Comparison of ENCODE assay signal across 8 cellular contexts in genomic region chr17:3845361-3845753, GRCh38. TPM values are rescaled to one million over a fixed set of nuclear protein-coding genes. Genes with fewer than 3 reads are reported as not detected.
DNase-seq lines count a peak whose midpoint lies in the region; ATAC-seq, FAIRE-seq and TF ChIP-seq lines count a peak whose summit lies in the region.

No MANE protein-coding gene starts in this region.

- H3K27ac Mint-ChIP-seq in stimulated activated naive CD8-positive, alpha-beta T cell treated with anti-CD3 and anti-CD28 coated beads, Interleukin-15, Interleukin-2, amounts not matched to agents 100 ng/mL and 50 ng/mL, for 24 hours, result peak overlapping the region; percentile 93

- no peak overlapping the region for H2BK15ac ChIP-seq in H1 (ENCODE audit: low read length)

- H3K9me3 ChIP-seq in H1 (ENCODE audit: insufficient read depth in 2 of 2, low read depth in 1 of 2, low read length in 1 of 2) (no peaks in the 10 kb centered on the region), mucosa of stomach (ENCODE audit: control insufficient read depth, low read length) (no peaks in the 10 kb centered on the region)

- no peak overlapping the region for H2BK20ac ChIP-seq in H1 (ENCODE audit: low read length)

- TF ChIP-seq POLR2A in H1 (IDR thresholded peaks at IDR 0.05; ENCODE audit: control extremely low read depth in 1 of 2, low read depth in 2 of 2, low read length in 2 of 2), result peak in 1 of 2 experiments; percentile 18; a peak in 1 of 3 replicates

- POLR2A ChIA-PET in H1 (lab: Charles Lee; ENCODE audit: partially characterized antibody), result interaction anchor here (0.8 to 3.0 kb wide), 17 partner anchors 11 to 298 kb away, joined by 3 to 16 read pairs (median 4); partner anchors contain the start of genes CYB5D2, HASPIN and ZZEF1

- no peak for TF ChIP-seq CTCF in H1 (IDR thresholded peaks at IDR 0.05; ENCODE audit: control extremely low read depth in 1 of 3, insufficient read depth in 1 of 3, low read depth in 1 of 3, low read length in 3 of 3)

- no peak overlapping the region for H2AK5ac ChIP-seq in H1 (ENCODE audit: low read depth, low read length)

- H3K4me2 ChIP-seq in H1 (ENCODE audit: insufficient read depth in 1 of 2, low read depth in 2 of 2, low read length in 2 of 2), result peak overlapping the region; percentile 48 to 88

- H3K9ac ChIP-seq in H1 (replicated peaks in 1 of 4; ENCODE audit: extremely low read depth in 1 of 4, low read depth in 3 of 4, low read length in 3 of 4) (peak overlapping the region; percentile 52 to 97 (median 92); a peak in 5 of 7 replicates), mucosa of stomach (ENCODE audit: low read length) (peak overlapping the region; percentile 96)

- H3K79me2 ChIP-seq in H1 (ENCODE audit: control insufficient read depth in 1 of 2, insufficient read depth in 2 of 2, low read length in 2 of 2), result peaks cover 7 to 37% of the 10 kb centered on the region in 2 experiments; a peak in 3 of 4 replicates

- no peak overlapping the region for H4K91ac ChIP-seq in H1 (replicated peaks; ENCODE audit: insufficient read length, low read length)

- H3K27ac ChIP-seq in H1 (ENCODE audit: low read depth, low read length), result peak overlapping the region; percentile 91; the same call in 1 of the 2 replicates

- H2AFZ ChIP-seq in H1 (ENCODE audit: low read length), result no peak overlapping the region

- H3K14ac ChIP-seq in H1 (ENCODE audit: insufficient read length), result no peak overlapping the region

- H3K79me1 ChIP-seq in H1 (ENCODE audit: low read depth, low read length), result peaks cover 2% of the 10 kb centered on the region; the same call in 1 of the 2 replicates

- H3K4ac ChIP-seq in H1 (replicated peaks; ENCODE audit: insufficient read length, low read depth, low read length), result no peak overlapping the region

- no peak overlapping the region for H2BK12ac ChIP-seq in H1 (ENCODE audit: low read depth, low read length)

- H3K36me3 Mint-ChIP-seq in stimulated activated naive CD8-positive, alpha-beta T cell treated with anti-CD3 and anti-CD28 coated beads, Interleukin-15, Interleukin-2, amounts not matched to agents 100 ng/mL and 50 ng/mL, for 24 hours (ENCODE audit: low read depth), result peaks cover 18% of the 10 kb centered on the region

- H4K5ac ChIP-seq in H1 (ENCODE audit: insufficient read length, low read depth, low read length), result no peak overlapping the region

- peak overlapping the region; percentile 84 to 95 (median 90) for H3K4me3 ChIP-seq in H1 (ENCODE audit: extremely low read depth in 1 of 4, insufficient read depth in 2 of 4, low read depth in 3 of 4, low read length in 4 of 4)
- H3K4me3 ChIP-seq in mucosa of stomach (ENCODE audit: low read length), result peak overlapping the region; percentile 4

- H3K23me2 ChIP-seq in H1 (ENCODE audit: low read depth, low read length), result 0 out of 2 replicates have a peak, but pooled peaks cover 3% of the 10 kb centered on the region

- DNase-seq in SIG-M5 treated with dmso at 0.1 percent for 504 hours (lab: John Stamatoyannopoulos, UW; ENCODE audit: unreplicated experiment), result peak; percentile 26
- no peak for DNase-seq in SIG-M5 (lab: John Stamatoyannopoulos, UW)
- peak; percentile 51 for DNase-seq in activated CD4-positive, CD25-positive, alpha-beta regulatory T cell treated with anti-CD3 and anti-CD28 coated beads, Interleukin-2, amount 50 U/mL, for 72 hours
- no peak for DNase-seq in H1 (ENCODE audit: low read depth in 1 of 2, low spot score in 2 of 2)
- DNase-seq in dedifferentiated amniotic fluid mesenchymal stem cell (ENCODE audit: extremely low spot score), result no peak

- 1% methylated on average over 11 of the region's 11 CpGs; no CpG with 5 or more reads in 1 of the 2 experiments for WGBS in H1 (ENCODE audit: extremely low coverage in 1 of 2, insufficient coverage in 1 of 2, insufficient read length in 1 of 2, insufficient replicate concordance in 2 of 2, low coverage in 1 of 2, low lambda C conversion rate in 2 of 2, missing lambda C conversion rate in 1 of 2), 2 experiments

- ATAC-seq in HG03521 (IDR thresholded peaks at IDR 0.05; ENCODE audit: unreplicated experiment), result peak; percentile 18

- no peak for FAIRE-seq in H1 (lab: Jason Lieb, UNC)

- no peaks in the 10 kb centered on the region for H3K27me3 ChIP-seq in H1 (replicated peaks in 1 of 4; ENCODE audit: control insufficient read depth in 3 of 4, extremely low read depth in 1 of 4, insufficient read depth in 3 of 4, low read length in 3 of 4)
- H3K27me3 ChIP-seq in mucosa of stomach (ENCODE audit: control insufficient read depth, insufficient read depth, low read length), result no peaks in the 10 kb centered on the region

- H3K27me3 Mint-ChIP-seq in stimulated activated naive CD8-positive, alpha-beta T cell treated with anti-CD3 and anti-CD28 coated beads, Interleukin-15, Interleukin-2, amounts not matched to agents 100 ng/mL and 50 ng/mL, for 24 hours, result no peaks in the 10 kb centered on the region

- peak overlapping the region; percentile 96 for H3K4me3 Mint-ChIP-seq in stimulated activated naive CD8-positive, alpha-beta T cell treated with anti-CD3 and anti-CD28 coated beads, Interleukin-15, Interleukin-2, amounts not matched to agents 100 ng/mL and 50 ng/mL, for 24 hours

- H3K4me1 ChIP-seq in H1 (replicated peaks in 1 of 4; ENCODE audit: control insufficient read depth in 3 of 4, insufficient read depth in 4 of 4, low read length in 3 of 4) (0 out of 7 replicates have a peak, but pooled peaks cover 0 to 3% (median 0%) of the 10 kb centered on the region in 4 experiments), mucosa of stomach (ENCODE audit: control insufficient read depth, insufficient read depth, low read length) (peaks cover 10% of the 10 kb centered on the region)

- no peak overlapping the region; the same call in 1 of the 2 replicates for H2BK5ac ChIP-seq in H1 (ENCODE audit: low read depth, low read length)

- no peaks in the 10 kb centered on the region for H3K9me3 Mint-ChIP-seq in stimulated activated naive CD8-positive, alpha-beta T cell treated with anti-CD3 and anti-CD28 coated beads, Interleukin-15, Interleukin-2, amounts not matched to agents 100 ng/mL and 50 ng/mL, for 24 hours

- no peak overlapping the region; the same call in 1 of the 2 replicates for H3K18ac ChIP-seq in H1 (ENCODE audit: extremely low read depth, low read length)

- H3K23ac ChIP-seq in H1 (ENCODE audit: insufficient read length), result no peak overlapping the region

- no peak overlapping the region for H3K56ac ChIP-seq in H1 (replicated peaks; ENCODE audit: insufficient read length, low read depth, low read length)

- H3K36me3 ChIP-seq in H1 (ENCODE audit: control insufficient read depth in 2 of 4, insufficient read depth in 4 of 4, low read length in 3 of 4) (peaks cover 0 to 22% (median 15%) of the 10 kb centered on the region in 4 experiments; a peak in 7 of 8 replicates), mucosa of stomach (ENCODE audit: control insufficient read depth, insufficient read depth, low read length) (peaks cover 1% of the 10 kb centered on the region)

- H3K4me1 Mint-ChIP-seq in stimulated activated naive CD8-positive, alpha-beta T cell treated with anti-CD3 and anti-CD28 coated beads, Interleukin-15, Interleukin-2, amounts not matched to agents 100 ng/mL and 50 ng/mL, for 24 hours (ENCODE audit: low read depth), result peaks cover 22% of the 10 kb centered on the region

- TF ChIP-seq EP300 in H1 (IDR thresholded peaks at IDR 0.05; ENCODE audit: borderline replicate concordance in 1 of 2, low read depth in 2 of 2, low read length in 2 of 2), result no peak

- CTCF ChIA-PET in H1 (lab: Charles Lee; ENCODE audit: partially characterized antibody), result interaction anchor here (0.5 to 6.0 kb wide), 23 partner anchors 7 to 350 kb away, joined by 3 to 75 read pairs (median 5); partner anchors contain the start of genes CAMKK1, HASPIN and P2RX1

- H4K20me1 ChIP-seq in H1 (replicated peaks in 1 of 2; ENCODE audit: control insufficient read depth in 1 of 2, insufficient read depth in 2 of 2, low read length in 2 of 2), result peaks cover 5 to 6% of the 10 kb centered on the region in 2 experiments

- H4K8ac ChIP-seq in H1 (ENCODE audit: extremely low read depth, insufficient read depth, low read length), result peak overlapping the region; percentile 99; the same call in 1 of the 2 replicates

- H2BK120ac ChIP-seq in H1 (replicated peaks; ENCODE audit: low read depth, low read length), result no peak overlapping the region

- TF ChIP-seq RAD21 in H1 (IDR thresholded peaks at IDR 0.05 in 1 of 2, conservative IDR thresholded peaks at IDR 0.05 in 1 of 2; ENCODE audit: low read depth in 2 of 2, low read length in 2 of 2), result no peak

TF ChIP-seq in H1, 55 proteins besides CTCF, POLR2A, EP300 and RAD21 (continues in another document):
- TF ChIP-seq SAP30 (IDR thresholded peaks at IDR 0.05; ENCODE audit: insufficient read depth, insufficient replicate concordance, low read length), result peak; percentile 63

RNA-seq across cellular contexts. Expression of gene NCBP3, which starts 0.7 kb away (rescaled TPM):
- total RNA-seq in H1 (2021; fragmentation: NEBNext Ultra II Directional; extraction: Animal tissue kit (Norgen Biotek cat#: 25700)), result 46.1 and 47.9 TPM in 2 replicates
- polyA plus RNA-seq in H1 (2011; rRNA removed), result 16.5 and 19.6 TPM in 2 replicates
- 32.0 TPM for polyA plus RNA-seq in H1 (2011; cell fraction: cytosol; rRNA removed)
- polyA plus RNA-seq in H1 (2011; cell fraction: nucleus; rRNA removed), result 22.5 TPM
- polyA plus RNA-seq in H1 (2012, experiment 1 of 2), result 30.6 to 59.0 TPM (median 33.4 TPM) in 4 replicates
- 4.8 TPM for polyA plus RNA-seq in H1 (2012, experiment 2 of 2)
- polyA plus RNA-seq in H1 (2013, experiment 1 of 2), result 35.0 TPM
- polyA plus RNA-seq in H1 (2013, experiment 2 of 2), result 30.6 TPM
- 17.6 and 18.9 TPM in 2 replicates for polyA minus RNA-seq in H1 (2011; rRNA and poly(A)+ RNA removed)
- polyA minus RNA-seq in H1 (2011; cell fraction: cytosol; rRNA and poly(A)+ RNA removed), result 8.6 TPM
- 30.1 TPM for polyA minus RNA-seq in H1 (2011; cell fraction: nucleus; rRNA and poly(A)+ RNA removed)

RNA-seq across cellular contexts. Expression of gene ITGAE, which starts 44.4 kb away (rescaled TPM):
- 23.2 and 24.5 TPM in 2 replicates for total RNA-seq in H1 (2021; fragmentation: NEBNext Ultra II Directional; extraction: Animal tissue kit (Norgen Biotek cat#: 25700))
- 25.5 and 43.1 TPM in 2 replicates for polyA plus RNA-seq in H1 (2011; rRNA removed)
- 45.3 TPM for polyA plus RNA-seq in H1 (2011; cell fraction: cytosol; rRNA removed)
- 16.3 TPM for polyA plus RNA-seq in H1 (2011; cell fraction: nucleus; rRNA removed)
- 27.5 to 44.4 TPM (median 35.7 TPM) in 4 replicates for polyA plus RNA-seq in H1 (2012, experiment 1 of 2)
- 28.9 TPM for polyA plus RNA-seq in H1 (2012, experiment 2 of 2)
- 35.8 TPM for polyA plus RNA-seq in H1 (2013, experiment 1 of 2)
- polyA plus RNA-seq in H1 (2013, experiment 2 of 2), result 35.5 TPM
- 7.4 and 9.9 TPM in 2 replicates for polyA minus RNA-seq in H1 (2011; rRNA and poly(A)+ RNA removed)
- polyA minus RNA-seq in H1 (2011; cell fraction: cytosol; rRNA and poly(A)+ RNA removed), result 5.1 TPM
- 15.9 TPM for polyA minus RNA-seq in H1 (2011; cell fraction: nucleus; rRNA and poly(A)+ RNA removed)

RNA-seq across cellular contexts. Expression of gene CAMKK1, which starts 47.5 kb away (rescaled TPM):
- total RNA-seq in H1 (2021; fragmentation: NEBNext Ultra II Directional; extraction: Animal tissue kit (Norgen Biotek cat#: 25700)), result 7.6 and 8.5 TPM in 2 replicates
- 7.1 and 10.4 TPM in 2 replicates for polyA plus RNA-seq in H1 (2011; rRNA removed)
- 10.4 TPM for polyA plus RNA-seq in H1 (2011; cell fraction: cytosol; rRNA removed)
- 19.7 TPM for polyA plus RNA-seq in H1 (2011; cell fraction: nucleus; rRNA removed)
- 7.4 to 9.0 TPM (median 8.4 TPM) in 4 replicates for polyA plus RNA-seq in H1 (2012, experiment 1 of 2)
- polyA plus RNA-seq in H1 (2012, experiment 2 of 2), result 5.3 TPM
- 5.0 TPM for polyA plus RNA-seq in H1 (2013, experiment 1 of 2)
- 4.8 TPM for polyA plus RNA-seq in H1 (2013, experiment 2 of 2)
- 7.3 and 9.5 TPM in 2 replicates for polyA minus RNA-seq in H1 (2011; rRNA and poly(A)+ RNA removed)
- 5.0 TPM for polyA minus RNA-seq in H1 (2011; cell fraction: cytosol; rRNA and poly(A)+ RNA removed)
- 7.9 TPM for polyA minus RNA-seq in H1 (2011; cell fraction: nucleus; rRNA and poly(A)+ RNA removed)

Comparison
In these comparisons a context has a peak if more than half of its experiments do, and no peak if none do; other contexts are left out.
1. DNase-seq: peak in SIG-M5 treated with dmso at 0.1 percent for 504 hours (single experiment) and activated CD4-positive, CD25-positive, alpha-beta regulatory T cell treated with anti-CD3 and anti-CD28 coated beads, Interleukin-2, amount 50 U/mL, for 72 hours (single experiment); none in SIG-M5 (single experiment), H1 (0 of 2) and dedifferentiated amniotic fluid mesenchymal stem cell (single experiment).